Comparison of ENCODE assay signal across 8 cellular contexts in the genomic region with DNA sequence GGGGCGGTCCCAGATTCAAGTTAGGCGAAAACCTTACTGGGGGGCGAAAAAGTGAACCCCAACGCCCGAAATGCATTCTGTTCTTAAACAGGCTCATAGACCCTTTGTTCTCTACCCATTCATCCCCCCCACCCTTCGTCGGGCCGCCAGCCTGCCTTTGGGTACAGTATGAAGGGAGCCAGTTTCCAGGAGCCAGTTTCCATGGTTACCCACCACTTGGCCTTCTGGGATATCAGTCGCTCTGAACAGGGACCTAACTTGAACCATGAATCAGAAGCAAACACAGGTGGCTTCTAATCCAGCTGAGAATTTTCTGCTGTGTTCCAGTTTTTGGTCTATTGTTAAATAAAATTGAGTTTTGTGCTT. TPM values are rescaled to one million over a fixed set of nuclear protein-coding genes. Genes with fewer than 3 reads are reported as not detected.
DNase-seq lines count a peak whose midpoint lies in the region; ATAC-seq and TF ChIP-seq lines count a peak whose summit lies in the region.

No MANE protein-coding gene starts in this region.

- TF ChIP-seq CTCF in WERI-Rb-1 (IDR thresholded peaks at IDR 0.05; ENCODE audit: low read depth, low read length) (no peak), cardiac fibroblast (IDR thresholded peaks at IDR 0.05; ENCODE audit: low read depth, low read length) (no peak), smooth muscle cell (IDR thresholded peaks at IDR 0.05; ENCODE audit: borderline replicate concordance, insufficient read depth, poor library complexity, severe bottlenecking) (no peak)

- peak overlapping the region; percentile 83 for H3K4me2 ChIP-seq in smooth muscle cell

- WGBS in smooth muscle cell (ENCODE audit: low lambda C conversion rate), result 2% methylated on average over 9 of the region's 9 CpGs

- peak overlapping the region; percentile 75 for H3K27ac ChIP-seq in WERI-Rb-1
- peak overlapping the region; percentile 80 for H3K27ac ChIP-seq in smooth muscle cell (ENCODE audit: low read depth)

- H3K36me3 ChIP-seq in WERI-Rb-1, result peaks cover 26% of the 10 kb centered on the region
- H3K36me3 ChIP-seq in smooth muscle cell (ENCODE audit: low read depth), result no peaks in the 10 kb centered on the region

- DNase-seq in GDM1 (lab: John Stamatoyannopoulos, UW), result peak; percentile 13
- DNase-seq in NCI-H2029 treated with DMSO at 0.1 percent for 48 hours (lab: John Stamatoyannopoulos, UW), result peak; percentile 19
- peak; percentile 75 for DNase-seq in WERI-Rb-1
- peak; percentile 79 to 86 for DNase-seq in cardiac fibroblast (ENCODE audit: low read depth in 2 of 2)
- DNase-seq in inferior parietal cortex (ENCODE audit: extremely low spot score), result peak; percentile 75
- no peak for DNase-seq in smooth muscle cell (lab: John Stamatoyannopoulos, UW; ENCODE audit: unreplicated experiment)

- H3K4me3 ChIP-seq in WERI-Rb-1 (ENCODE audit: low read depth, low read length) (peak overlapping the region; percentile 55), cardiac fibroblast (replicated peaks in 1 of 2; ENCODE audit: low read depth in 2 of 2, low read length in 2 of 2) (peak overlapping the region; percentile 98 to 100), smooth muscle cell (peak overlapping the region; percentile 97)

- H3F3A ChIP-seq in smooth muscle cell (ENCODE audit: low read depth), result no peaks in the 10 kb centered on the region

- peak overlapping the region; percentile 99 for H2AFZ ChIP-seq in smooth muscle cell (ENCODE audit: low read depth)

- H3K27me3 ChIP-seq in WERI-Rb-1 (ENCODE audit: insufficient read depth, low read depth, severe bottlenecking) (no peaks in the 10 kb centered on the region), smooth muscle cell (ENCODE audit: low read depth) (no peaks in the 10 kb centered on the region)

- peaks cover 30% of the 10 kb centered on the region for H3K79me2 ChIP-seq in smooth muscle cell (ENCODE audit: low read depth)

- H4K20me1 ChIP-seq in smooth muscle cell (ENCODE audit: low read depth), result no peaks in the 10 kb centered on the region

- peak overlapping the region; percentile 89 for H3K9ac ChIP-seq in smooth muscle cell (ENCODE audit: low read depth)

- peaks cover 11% of the 10 kb centered on the region for H3K9me3 ChIP-seq in WERI-Rb-1 (ENCODE audit: severe bottlenecking)
- no peaks in the 10 kb centered on the region for H3K9me3 ChIP-seq in smooth muscle cell (replicated peaks; ENCODE audit: low read depth)

- ATAC-seq in HG02759 (IDR thresholded peaks at IDR 0.05; ENCODE audit: unreplicated experiment) (peak; percentile 57), HG03469 (IDR thresholded peaks at IDR 0.05; ENCODE audit: unreplicated experiment) (no peak)

- H3K4me1 ChIP-seq in smooth muscle cell (ENCODE audit: low read depth), result peaks cover 3% of the 10 kb centered on the region

RNA-seq across cellular contexts. Expression of gene DHX40, which starts 0.5 kb away (rescaled TPM):
- total RNA-seq in smooth muscle cell, result 44.7 and 52.3 TPM in 2 replicates
- polyA plus RNA-seq in smooth muscle cell, result 10.8 and 16.5 TPM in 2 replicates

RNA-seq across cellular contexts. Expression of gene CLTC, which starts 53.8 kb away (rescaled TPM):
- total RNA-seq in smooth muscle cell, result 362 and 378 TPM in 2 replicates
- 102 and 114 TPM in 2 replicates for polyA plus RNA-seq in smooth muscle cell
